ENCODE assay signal across 1 cellular context in the genomic region with DNA sequence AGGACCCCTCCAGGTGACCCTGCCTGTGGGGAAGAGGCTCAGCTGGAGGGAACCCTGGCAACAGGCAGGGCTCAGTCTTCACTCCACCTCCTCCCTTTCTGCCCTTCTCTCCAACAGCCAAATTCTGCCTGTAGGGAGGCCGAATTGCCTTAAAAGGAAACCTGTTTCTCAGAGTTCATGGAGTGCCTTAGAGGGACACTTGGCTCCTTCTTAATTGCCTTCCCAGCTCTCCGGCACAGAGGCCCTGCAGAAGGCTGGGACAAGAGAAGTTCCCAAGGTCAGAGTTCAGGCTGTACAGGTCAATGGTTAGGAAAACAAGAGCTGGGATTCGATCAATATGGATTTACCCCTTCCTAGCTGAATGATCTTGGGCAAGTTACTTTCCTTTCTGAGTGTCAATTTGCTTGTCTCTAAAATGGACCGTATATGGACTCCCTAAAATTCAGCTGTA.
TF ChIP-seq lines count a peak whose summit lies in the region.

No MANE protein-coding gene starts in this region.

TF ChIP-seq in HepG2, 621 proteins besides CTCF, POLR2A, EP300 and RAD21 (continues in another document):
- TF ChIP-seq ZFX (CRISPR knock-in tag; IDR thresholded peaks at IDR 0.05; ENCODE audit: low read depth) (no peak), NFE2 (CRISPR knock-in tag; IDR thresholded peaks at IDR 0.05) (no peak), CBX1 (IDR thresholded peaks at IDR 0.05; ENCODE audit: low read depth) (no peak), ZNF747 (CRISPR knock-in tag; IDR thresholded peaks at IDR 0.05; ENCODE audit: borderline replicate concordance) (no peak), MBNL3 (CRISPR knock-in tag; conservative IDR thresholded peaks at IDR 0.05) (no peak), IRF2 (CRISPR knock-in tag; IDR thresholded peaks at IDR 0.05) (no peak), RORA (CRISPR knock-in tag; IDR thresholded peaks at IDR 0.05) (no peak), ZKSCAN5 (CRISPR knock-in tag; IDR thresholded peaks at IDR 0.05) (no peak), NR2F2 (IDR thresholded peaks at IDR 0.05; ENCODE audit: borderline replicate concordance, low read depth) (peak; percentile 93), PRPF4 (IDR thresholded peaks at IDR 0.05; ENCODE audit: low read depth, low read length, poor library complexity, severe bottlenecking) (no peak), RFXAP (CRISPR knock-in tag; IDR thresholded peaks at IDR 0.05; ENCODE audit: borderline replicate concordance) (no peak), ZFY (CRISPR knock-in tag; IDR thresholded peaks at IDR 0.05) (peak; percentile 36; the same call in 1 of the 2 replicates), SRF (IDR thresholded peaks at IDR 0.05; ENCODE audit: low read depth, low read length) (no peak), SMAD9 (CRISPR knock-in tag; IDR thresholded peaks at IDR 0.05) (no peak), SMAD1 (CRISPR knock-in tag; IDR thresholded peaks at IDR 0.05; ENCODE audit: borderline replicate concordance, low read depth) (no peak), RARA (CRISPR knock-in tag; IDR thresholded peaks at IDR 0.05) (peak; percentile 50; the same call in 1 of the 2 replicates), ZNF816 (CRISPR knock-in tag; IDR thresholded peaks at IDR 0.05; ENCODE audit: borderline replicate concordance) (no peak), GATAD2A (CRISPR knock-in tag; IDR thresholded peaks at IDR 0.05) (peak; percentile 60), SMYD3 (CRISPR knock-in tag; IDR thresholded peaks at IDR 0.05) (no peak), NCOR1 (IDR thresholded peaks at IDR 0.05; ENCODE audit: borderline replicate concordance, low read length) (no peak), PAWR (CRISPR knock-in tag; IDR thresholded peaks at IDR 0.05; ENCODE audit: borderline replicate concordance) (no peak), ZNF282 (IDR thresholded peaks at IDR 0.05; ENCODE audit: partially characterized antibody) (no peak), CHCHD3 (CRISPR knock-in tag; IDR thresholded peaks at IDR 0.05) (no peak), CC2D1A (CRISPR knock-in tag; IDR thresholded peaks at IDR 0.05) (no peak), WIZ (CRISPR knock-in tag; IDR thresholded peaks at IDR 0.05) (no peak), NAIF1 (CRISPR knock-in tag; IDR thresholded peaks at IDR 0.05; ENCODE audit: borderline replicate concordance) (no peak), ZNF24 (IDR thresholded peaks at IDR 0.05) (no peak), JUND (CRISPR knock-in tag; IDR thresholded peaks at IDR 0.05) (no peak), ZNF792 (CRISPR knock-in tag; IDR thresholded peaks at IDR 0.05) (no peak), GFI1 (CRISPR knock-in tag; IDR thresholded peaks at IDR 0.05; ENCODE audit: borderline replicate concordance) (peak; percentile 98), ZNF672 (CRISPR knock-in tag; IDR thresholded peaks at IDR 0.05) (no peak), ZSCAN30 (CRISPR knock-in tag; IDR thresholded peaks at IDR 0.05) (no peak), ONECUT2 (CRISPR knock-in tag; IDR thresholded peaks at IDR 0.05) (peak; percentile 90), HDAC1 (CRISPR knock-in tag; IDR thresholded peaks at IDR 0.05) (peak; percentile 65), SALL1 (CRISPR knock-in tag; IDR thresholded peaks at IDR 0.05) (peak; percentile 19; the same call in 1 of the 2 replicates), ZNF205 (CRISPR knock-in tag; IDR thresholded peaks at IDR 0.05) (no peak), RCOR2 (CRISPR knock-in tag; IDR thresholded peaks at IDR 0.05) (no peak), HNRNPUL1 (IDR thresholded peaks at IDR 0.05; ENCODE audit: low read depth, low read length) (no peak), JUNB (CRISPR knock-in tag; IDR thresholded peaks at IDR 0.05; ENCODE audit: borderline replicate concordance) (no peak), ZNF670 (CRISPR knock-in tag; IDR thresholded peaks at IDR 0.05; ENCODE audit: borderline replicate concordance) (no peak), HES4 (CRISPR knock-in tag; IDR thresholded peaks at IDR 0.05; ENCODE audit: borderline replicate concordance) (no peak), FOXA1 (IDR thresholded peaks at IDR 0.05) (no peak), FOXA1 (CRISPR knock-in tag; IDR thresholded peaks at IDR 0.05) (no peak), THYN1 (CRISPR knock-in tag; IDR thresholded peaks at IDR 0.05; ENCODE audit: borderline replicate concordance, low read depth) (no peak), HMG20A (CRISPR knock-in tag; IDR thresholded peaks at IDR 0.05; ENCODE audit: borderline replicate concordance) (peak; percentile 59; the same call in 1 of the 2 replicates), ZNF761 (CRISPR knock-in tag; conservative IDR thresholded peaks at IDR 0.05) (no peak), KDM4B (CRISPR knock-in tag; IDR thresholded peaks at IDR 0.05) (no peak), SP5 (CRISPR knock-in tag; IDR thresholded peaks at IDR 0.05; ENCODE audit: borderline replicate concordance, low read depth) (no peak), ZNF160 (CRISPR knock-in tag; IDR thresholded peaks at IDR 0.05) (no peak), ZNF143 (CRISPR knock-in tag; IDR thresholded peaks at IDR 0.05) (no peak), ZNF841 (CRISPR knock-in tag; IDR thresholded peaks at IDR 0.05; ENCODE audit: borderline replicate concordance) (no peak), ZMYM3 (CRISPR knock-in tag; IDR thresholded peaks at IDR 0.05) (peak; percentile 83), U2AF1 (optimal IDR thresholded peaks at IDR 0.05; ENCODE audit: low read depth, low read length) (no peak), FOXA3 (CRISPR knock-in tag; IDR thresholded peaks at IDR 0.05) (peak; percentile 56), CHD4 (IDR thresholded peaks at IDR 0.05; ENCODE audit: borderline replicate concordance, low read length) (no peak), MIXL1 (CRISPR knock-in tag; IDR thresholded peaks at IDR 0.05) (0 out of 2 replicates have a peak, but pooled peaks have one; percentile 17)
- TF ChIP-seq, protein P1, sequence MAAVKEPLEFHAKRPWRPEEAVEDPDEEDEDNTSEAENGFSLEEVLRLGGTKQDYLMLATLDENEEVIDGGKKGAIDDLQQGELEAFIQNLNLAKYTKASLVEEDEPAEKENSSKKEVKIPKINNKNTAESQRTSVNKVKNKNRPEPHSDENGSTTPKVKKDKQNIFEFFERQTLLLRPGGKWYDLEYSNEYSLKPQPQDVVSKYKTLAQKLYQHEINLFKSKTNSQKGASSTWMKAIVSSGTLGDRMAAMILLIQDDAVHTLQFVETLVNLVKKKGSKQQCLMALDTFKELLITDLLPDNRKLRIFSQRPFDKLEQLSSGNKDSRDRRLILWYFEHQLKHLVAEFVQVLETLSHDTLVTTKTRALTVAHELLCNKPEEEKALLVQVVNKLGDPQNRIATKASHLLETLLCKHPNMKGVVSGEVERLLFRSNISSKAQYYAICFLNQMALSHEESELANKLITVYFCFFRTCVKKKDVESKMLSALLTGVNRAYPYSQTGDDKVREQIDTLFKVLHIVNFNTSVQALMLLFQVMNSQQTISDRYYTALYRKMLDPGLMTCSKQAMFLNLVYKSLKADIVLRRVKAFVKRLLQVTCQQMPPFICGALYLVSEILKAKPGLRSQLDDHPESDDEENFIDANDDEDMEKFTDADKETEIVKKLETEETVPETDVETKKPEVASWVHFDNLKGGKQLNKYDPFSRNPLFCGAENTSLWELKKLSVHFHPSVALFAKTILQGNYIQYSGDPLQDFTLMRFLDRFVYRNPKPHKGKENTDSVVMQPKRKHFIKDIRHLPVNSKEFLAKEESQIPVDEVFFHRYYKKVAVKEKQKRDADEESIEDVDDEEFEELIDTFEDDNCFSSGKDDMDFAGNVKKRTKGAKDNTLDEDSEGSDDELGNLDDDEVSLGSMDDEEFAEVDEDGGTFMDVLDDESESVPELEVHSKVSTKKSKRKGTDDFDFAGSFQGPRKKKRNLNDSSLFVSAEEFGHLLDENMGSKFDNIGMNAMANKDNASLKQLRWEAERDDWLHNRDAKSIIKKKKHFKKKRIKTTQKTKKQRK (IDR thresholded peaks at IDR 0.05; ENCODE audit: low read length): no peak
- TF ChIP-seq, protein P2, sequence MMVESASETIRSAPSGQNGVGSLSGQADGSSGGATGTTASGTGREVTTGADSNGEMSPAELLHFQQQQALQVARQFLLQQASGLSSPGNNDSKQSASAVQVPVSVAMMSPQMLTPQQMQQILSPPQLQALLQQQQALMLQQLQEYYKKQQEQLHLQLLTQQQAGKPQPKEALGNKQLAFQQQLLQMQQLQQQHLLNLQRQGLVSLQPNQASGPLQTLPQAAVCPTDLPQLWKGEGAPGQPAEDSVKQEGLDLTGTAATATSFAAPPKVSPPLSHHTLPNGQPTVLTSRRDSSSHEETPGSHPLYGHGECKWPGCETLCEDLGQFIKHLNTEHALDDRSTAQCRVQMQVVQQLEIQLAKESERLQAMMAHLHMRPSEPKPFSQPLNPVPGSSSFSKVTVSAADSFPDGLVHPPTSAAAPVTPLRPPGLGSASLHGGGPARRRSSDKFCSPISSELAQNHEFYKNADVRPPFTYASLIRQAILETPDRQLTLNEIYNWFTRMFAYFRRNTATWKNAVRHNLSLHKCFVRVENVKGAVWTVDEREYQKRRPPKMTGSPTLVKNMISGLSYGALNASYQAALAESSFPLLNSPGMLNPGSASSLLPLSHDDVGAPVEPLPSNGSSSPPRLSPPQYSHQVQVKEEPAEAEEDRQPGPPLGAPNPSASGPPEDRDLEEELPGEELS (CRISPR knock-in tag; IDR thresholded peaks at IDR 0.05): no peak
- TF ChIP-seq, protein P3, sequence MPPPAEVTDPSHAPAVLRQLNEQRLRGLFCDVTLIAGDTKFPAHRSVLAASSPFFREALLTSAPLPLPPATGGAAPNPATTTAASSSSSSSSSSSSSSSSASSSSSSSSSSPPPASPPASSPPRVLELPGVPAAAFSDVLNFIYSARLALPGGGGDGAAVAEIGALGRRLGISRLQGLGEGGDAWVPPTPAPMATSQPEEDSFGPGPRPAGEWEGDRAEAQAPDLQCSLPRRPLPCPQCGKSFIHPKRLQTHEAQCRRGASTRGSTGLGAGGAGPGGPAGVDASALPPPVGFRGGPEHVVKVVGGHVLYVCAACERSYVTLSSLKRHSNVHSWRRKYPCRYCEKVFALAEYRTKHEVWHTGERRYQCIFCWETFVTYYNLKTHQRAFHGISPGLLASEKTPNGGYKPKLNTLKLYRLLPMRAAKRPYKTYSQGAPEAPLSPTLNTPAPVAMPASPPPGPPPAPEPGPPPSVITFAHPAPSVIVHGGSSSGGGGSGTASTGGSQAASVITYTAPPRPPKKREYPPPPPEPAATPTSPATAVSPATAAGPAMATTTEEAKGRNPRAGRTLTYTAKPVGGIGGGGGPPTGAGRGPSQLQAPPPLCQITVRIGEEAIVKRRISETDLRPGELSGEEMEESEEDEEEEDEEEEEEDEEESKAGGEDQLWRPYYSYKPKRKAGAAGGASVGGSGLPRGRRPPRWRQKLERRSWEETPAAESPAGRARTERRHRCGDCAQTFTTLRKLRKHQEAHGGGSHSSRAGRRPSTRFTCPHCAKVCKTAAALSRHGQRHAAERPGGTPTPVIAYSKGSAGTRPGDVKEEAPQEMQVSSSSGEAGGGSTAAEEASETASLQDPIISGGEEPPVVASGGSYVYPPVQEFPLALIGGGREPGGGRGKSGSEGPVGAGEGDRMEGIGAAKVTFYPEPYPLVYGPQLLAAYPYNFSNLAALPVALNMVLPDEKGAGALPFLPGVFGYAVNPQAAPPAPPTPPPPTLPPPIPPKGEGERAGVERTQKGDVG (CRISPR knock-in tag; IDR thresholded peaks at IDR 0.05; ENCODE audit: borderline replicate concordance): no peak
- TF ChIP-seq, protein P4, sequence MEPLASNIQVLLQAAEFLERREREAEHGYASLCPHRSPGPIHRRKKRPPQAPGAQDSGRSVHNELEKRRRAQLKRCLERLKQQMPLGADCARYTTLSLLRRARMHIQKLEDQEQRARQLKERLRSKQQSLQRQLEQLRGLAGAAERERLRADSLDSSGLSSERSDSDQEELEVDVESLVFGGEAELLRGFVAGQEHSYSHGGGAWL (CRISPR knock-in tag; IDR thresholded peaks at IDR 0.05): no peak
- TF ChIP-seq, protein P5, sequence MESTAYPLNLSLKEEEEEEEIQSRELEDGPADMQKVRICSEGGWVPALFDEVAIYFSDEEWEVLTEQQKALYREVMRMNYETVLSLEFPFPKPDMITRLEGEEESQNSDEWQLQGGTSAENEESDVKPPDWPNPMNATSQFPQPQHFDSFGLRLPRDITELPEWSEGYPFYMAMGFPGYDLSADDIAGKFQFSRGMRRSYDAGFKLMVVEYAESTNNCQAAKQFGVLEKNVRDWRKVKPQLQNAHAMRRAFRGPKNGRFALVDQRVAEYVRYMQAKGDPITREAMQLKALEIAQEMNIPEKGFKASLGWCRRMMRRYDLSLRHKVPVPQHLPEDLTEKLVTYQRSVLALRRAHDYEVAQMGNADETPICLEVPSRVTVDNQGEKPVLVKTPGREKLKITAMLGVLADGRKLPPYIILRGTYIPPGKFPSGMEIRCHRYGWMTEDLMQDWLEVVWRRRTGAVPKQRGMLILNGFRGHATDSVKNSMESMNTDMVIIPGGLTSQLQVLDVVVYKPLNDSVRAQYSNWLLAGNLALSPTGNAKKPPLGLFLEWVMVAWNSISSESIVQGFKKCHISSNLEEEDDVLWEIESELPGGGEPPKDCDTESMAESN (CRISPR knock-in tag; conservative IDR thresholded peaks at IDR 0.05): no peak
- TF ChIP-seq, protein P6, sequence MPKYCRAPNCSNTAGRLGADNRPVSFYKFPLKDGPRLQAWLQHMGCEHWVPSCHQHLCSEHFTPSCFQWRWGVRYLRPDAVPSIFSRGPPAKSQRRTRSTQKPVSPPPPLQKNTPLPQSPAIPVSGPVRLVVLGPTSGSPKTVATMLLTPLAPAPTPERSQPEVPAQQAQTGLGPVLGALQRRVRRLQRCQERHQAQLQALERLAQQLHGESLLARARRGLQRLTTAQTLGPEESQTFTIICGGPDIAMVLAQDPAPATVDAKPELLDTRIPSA (CRISPR knock-in tag; IDR thresholded peaks at IDR 0.05; ENCODE audit: borderline replicate concordance): no peak
- TF ChIP-seq, protein P7, sequence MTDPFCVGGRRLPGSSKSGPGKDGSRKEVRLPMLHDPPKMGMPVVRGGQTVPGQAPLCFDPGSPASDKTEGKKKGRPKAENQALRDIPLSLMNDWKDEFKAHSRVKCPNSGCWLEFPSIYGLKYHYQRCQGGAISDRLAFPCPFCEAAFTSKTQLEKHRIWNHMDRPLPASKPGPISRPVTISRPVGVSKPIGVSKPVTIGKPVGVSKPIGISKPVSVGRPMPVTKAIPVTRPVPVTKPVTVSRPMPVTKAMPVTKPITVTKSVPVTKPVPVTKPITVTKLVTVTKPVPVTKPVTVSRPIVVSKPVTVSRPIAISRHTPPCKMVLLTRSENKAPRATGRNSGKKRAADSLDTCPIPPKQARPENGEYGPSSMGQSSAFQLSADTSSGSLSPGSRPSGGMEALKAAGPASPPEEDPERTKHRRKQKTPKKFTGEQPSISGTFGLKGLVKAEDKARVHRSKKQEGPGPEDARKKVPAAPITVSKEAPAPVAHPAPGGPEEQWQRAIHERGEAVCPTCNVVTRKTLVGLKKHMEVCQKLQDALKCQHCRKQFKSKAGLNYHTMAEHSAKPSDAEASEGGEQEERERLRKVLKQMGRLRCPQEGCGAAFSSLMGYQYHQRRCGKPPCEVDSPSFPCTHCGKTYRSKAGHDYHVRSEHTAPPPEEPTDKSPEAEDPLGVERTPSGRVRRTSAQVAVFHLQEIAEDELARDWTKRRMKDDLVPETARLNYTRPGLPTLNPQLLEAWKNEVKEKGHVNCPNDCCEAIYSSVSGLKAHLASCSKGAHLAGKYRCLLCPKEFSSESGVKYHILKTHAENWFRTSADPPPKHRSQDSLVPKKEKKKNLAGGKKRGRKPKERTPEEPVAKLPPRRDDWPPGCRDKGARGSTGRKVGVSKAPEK (CRISPR knock-in tag; IDR thresholded peaks at IDR 0.05; ENCODE audit: borderline replicate concordance): no peak
